Comparison of ENCODE assay signal across 8 cellular contexts in the genomic region with DNA sequence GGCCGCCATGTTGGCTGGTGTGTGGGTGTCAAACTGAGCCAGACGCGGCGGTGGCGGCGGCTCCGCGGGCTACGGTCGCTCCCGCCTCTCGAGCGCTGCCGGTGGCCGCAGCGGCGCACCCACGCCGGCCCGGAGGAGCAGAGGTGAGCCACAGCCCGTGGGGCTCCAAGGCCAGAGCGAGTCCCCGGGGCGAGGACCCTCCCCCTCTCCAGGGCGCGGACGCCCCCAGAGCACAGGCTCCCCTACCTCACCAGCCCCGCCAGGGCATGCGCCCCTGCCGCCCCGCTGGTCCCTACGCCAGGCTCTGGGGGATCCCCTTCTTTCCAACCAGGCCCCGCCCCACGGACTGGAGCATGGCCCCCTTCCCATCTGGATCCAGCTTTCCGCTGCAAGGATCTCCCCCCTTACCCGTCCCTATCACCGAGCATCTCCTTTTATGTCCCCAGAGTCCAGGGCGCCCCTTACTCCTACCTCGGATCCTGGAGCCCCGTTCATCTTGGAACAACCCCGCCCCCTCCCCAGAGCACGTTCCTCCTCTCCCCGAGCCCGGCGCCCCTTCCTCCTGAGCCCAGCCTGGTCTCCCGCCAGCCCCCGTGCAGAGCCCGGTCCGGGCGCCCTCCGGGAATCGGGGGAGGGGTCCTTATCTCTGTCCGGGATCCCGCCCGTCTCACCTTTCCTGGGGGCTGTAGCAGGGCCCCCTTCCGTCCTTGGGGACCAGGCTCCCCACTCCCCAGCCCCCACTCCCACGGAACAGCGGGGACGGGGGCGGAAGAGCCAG. TPM values are rescaled to one million over a fixed set of nuclear protein-coding genes. Genes with fewer than 3 reads are reported as not detected.
DNase-seq lines count a peak whose midpoint lies in the region; ATAC-seq and TF ChIP-seq lines count a peak whose summit lies in the region.

No MANE protein-coding gene starts in this region.

- peaks cover 3% of the 10 kb centered on the region; the same call in 1 of the 2 replicates for H3K4me1 ChIP-seq in SJCRH30
- H3K4me1 ChIP-seq in left lung, result peaks cover 10 to 37% of the 10 kb centered on the region in 2 donors

- H3K9me3 ChIP-seq in SJCRH30 (replicated peaks), result no peaks in the 10 kb centered on the region
- H3K9me3 ChIP-seq in left lung, result no peaks in the 10 kb centered on the region

- H3K27me3 ChIP-seq in SJCRH30 (no peaks in the 10 kb centered on the region), left lung (peaks cover 0 to 22% of the 10 kb centered on the region in 2 donors)

- peak; percentile 58 for DNase-seq in DMS 273 (lab: John Stamatoyannopoulos, UW; ENCODE audit: unreplicated experiment)
- DNase-seq in DMS 273 treated with DMSO at 0.1 percent for 48 hours (lab: John Stamatoyannopoulos, UW), result no peak
- DNase-seq in SJCRH30, result peak; percentile 83 to 85
- DNase-seq in cardiac fibroblast (ENCODE audit: low read depth in 2 of 2), result no peak
- peak; percentile 42 to 79 for DNase-seq in left lung
- peak; percentile 7 for DNase-seq in stimulated activated CD8-positive, alpha-beta memory T cell treated with anti-CD3 and anti-CD28 coated beads, Interleukin-12 subunit alpha, Interleukin-12 subunit beta, amount 100 ng/mL, for 24 hours (ENCODE audit: extremely low read depth)
- no peak for DNase-seq in DMS79 treated with DMSO at 0.1 percent for 48 hours (lab: John Stamatoyannopoulos, UW)

- TF ChIP-seq CTCF in cardiac fibroblast (IDR thresholded peaks at IDR 0.05; ENCODE audit: low read depth, low read length) (no peak), left lung (IDR thresholded peaks at IDR 0.05) (peak in 1 of 2 donors; percentile 27)

- intact Hi-C loops in left lung (cut with DNase I), result no loop called here

- H3K27ac ChIP-seq in SJCRH30 (peak overlapping the region; percentile 64), left lung (peak overlapping the region; percentile 84 to 85)

- H3K4me3 ChIP-seq in SJCRH30 (peak overlapping the region; percentile 99), cardiac fibroblast (replicated peaks in 1 of 2; ENCODE audit: low read depth in 2 of 2, low read length in 2 of 2) (peak overlapping the region; percentile 93 to 99), left lung (peak overlapping the region; percentile 88 to 91)

- ATAC-seq in HG02852 (IDR thresholded peaks at IDR 0.05; ENCODE audit: unreplicated experiment) (peak; percentile 77), left lung (peak; percentile 19)

- H3K36me3 ChIP-seq in SJCRH30 (no peaks in the 10 kb centered on the region), left lung (no peaks in the 10 kb centered on the region)

RNA-seq across cellular contexts. Expression of a gene that starts 0.4 kb away (rescaled TPM):
- 56.4 and 64.1 TPM in 2 replicates for total RNA-seq in SJCRH30 (2014; rRNA removed; shearing (Covaris generic))
- 10 to 100 TPM; 43.3 to 49.1 TPM for total RNA-seq in left lung

Comparison
In these comparisons a context has a peak if more than half of its experiments do, and no peak if none do; other contexts are left out.
1. DNase-seq: peak in DMS 273 (single experiment), SJCRH30 (2 of 2), left lung (2 of 2) and stimulated activated CD8-positive, alpha-beta memory T cell treated with anti-CD3 and anti-CD28 coated beads, Interleukin-12 subunit alpha, Interleukin-12 subunit beta, amount 100 ng/mL, for 24 hours (single experiment); none in DMS 273 treated with DMSO at 0.1 percent for 48 hours (single experiment), cardiac fibroblast (0 of 2) and DMS79 treated with DMSO at 0.1 percent for 48 hours (single experiment).
2. Peak in every context shown above with its lines, with median percentiles within 50 percentile points of each other: H3K4me3 ChIP-seq.